In the genomic region with DNA sequence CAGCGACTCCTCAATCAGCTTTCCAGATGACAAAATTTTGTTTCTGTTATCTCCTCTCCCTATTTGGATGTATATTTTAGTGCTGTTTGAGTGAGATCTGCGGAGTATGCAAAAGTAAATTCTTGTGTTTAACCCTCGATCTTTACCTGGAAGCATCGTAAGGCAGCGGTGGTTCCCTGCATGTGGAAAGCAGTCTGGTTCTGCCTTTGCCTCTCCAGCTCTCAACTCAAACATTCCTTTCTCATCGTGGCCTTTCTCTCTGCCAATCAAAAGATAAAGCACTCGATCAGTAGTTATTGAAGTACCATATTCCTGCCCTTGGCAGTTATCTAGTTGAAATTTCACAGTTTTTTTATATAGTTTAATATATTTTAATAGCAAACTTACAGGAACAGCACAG, we compare ENCODE assay signal across 2 cellular contexts.
TF ChIP-seq lines count a peak whose summit lies in the region.

No MANE protein-coding gene starts in this region.

TF ChIP-seq in HepG2, 621 proteins besides CTCF, POLR2A, EP300 and RAD21:
- TF ChIP-seq MAX (IDR thresholded peaks at IDR 0.05) (peak; percentile 44; the same call in 1 of the 2 replicates), GFI1 (CRISPR knock-in tag; IDR thresholded peaks at IDR 0.05; ENCODE audit: borderline replicate concordance) (no peak), ZNF652 (CRISPR knock-in tag; IDR thresholded peaks at IDR 0.05; ENCODE audit: borderline replicate concordance, low read depth) (0 out of 2 replicates have a peak, but pooled peaks have one; percentile 12), RXRB (CRISPR knock-in tag; IDR thresholded peaks at IDR 0.05; ENCODE audit: borderline replicate concordance) (0 out of 2 replicates have a peak, but pooled peaks have one; percentile 12), SYNCRIP (IDR thresholded peaks at IDR 0.05; ENCODE audit: insufficient read depth, low read depth, low read length) (no peak), ZNF512B (CRISPR knock-in tag; IDR thresholded peaks at IDR 0.05; ENCODE audit: borderline replicate concordance) (no peak), ZFP82 (CRISPR knock-in tag; IDR thresholded peaks at IDR 0.05; ENCODE audit: borderline replicate concordance) (no peak), ZNF746 (CRISPR knock-in tag; IDR thresholded peaks at IDR 0.05) (no peak)
TF ChIP-seq in HepG2: peak in this region for 3.

TF ChIP-seq in IMR-90, 13 proteins besides CTCF, POLR2A, EP300 and RAD21:
- TF ChIP-seq, protein P1, sequence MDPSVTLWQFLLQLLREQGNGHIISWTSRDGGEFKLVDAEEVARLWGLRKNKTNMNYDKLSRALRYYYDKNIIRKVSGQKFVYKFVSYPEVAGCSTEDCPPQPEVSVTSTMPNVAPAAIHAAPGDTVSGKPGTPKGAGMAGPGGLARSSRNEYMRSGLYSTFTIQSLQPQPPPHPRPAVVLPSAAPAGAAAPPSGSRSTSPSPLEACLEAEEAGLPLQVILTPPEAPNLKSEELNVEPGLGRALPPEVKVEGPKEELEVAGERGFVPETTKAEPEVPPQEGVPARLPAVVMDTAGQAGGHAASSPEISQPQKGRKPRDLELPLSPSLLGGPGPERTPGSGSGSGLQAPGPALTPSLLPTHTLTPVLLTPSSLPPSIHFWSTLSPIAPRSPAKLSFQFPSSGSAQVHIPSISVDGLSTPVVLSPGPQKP (IDR thresholded peaks at IDR 0.05; ENCODE audit: borderline replicate concordance, low read depth, low read length): no peak
- TF ChIP-seq MAFK (IDR thresholded peaks at IDR 0.05; ENCODE audit: low read depth, low read length) (no peak), MAZ (IDR thresholded peaks at IDR 0.05; ENCODE audit: borderline replicate concordance, low read depth, low read length) (no peak), CEBPB (IDR thresholded peaks at IDR 0.05; ENCODE audit: low read depth, low read length) (no peak), MXI1 (IDR thresholded peaks at IDR 0.05; ENCODE audit: borderline replicate concordance, low read depth, low read length) (no peak), RFX5 (IDR thresholded peaks at IDR 0.05; ENCODE audit: low read depth, low read length) (no peak), CHD1 (IDR thresholded peaks at IDR 0.05; ENCODE audit: low read depth, low read length) (no peak), RCOR1 (IDR thresholded peaks at IDR 0.05; ENCODE audit: insufficient replicate concordance, low read length) (no peak), BHLHE40 (IDR thresholded peaks at IDR 0.05; ENCODE audit: low read depth, low read length) (no peak), SMC3 (IDR thresholded peaks at IDR 0.05; ENCODE audit: low read depth, low read length) (no peak), FOS (IDR thresholded peaks at IDR 0.05; ENCODE audit: low read depth, low read length) (no peak), NFE2L2 (IDR thresholded peaks at IDR 0.05; ENCODE audit: low read depth, low read length) (no peak)
- TF ChIP-seq, protein P2, sequence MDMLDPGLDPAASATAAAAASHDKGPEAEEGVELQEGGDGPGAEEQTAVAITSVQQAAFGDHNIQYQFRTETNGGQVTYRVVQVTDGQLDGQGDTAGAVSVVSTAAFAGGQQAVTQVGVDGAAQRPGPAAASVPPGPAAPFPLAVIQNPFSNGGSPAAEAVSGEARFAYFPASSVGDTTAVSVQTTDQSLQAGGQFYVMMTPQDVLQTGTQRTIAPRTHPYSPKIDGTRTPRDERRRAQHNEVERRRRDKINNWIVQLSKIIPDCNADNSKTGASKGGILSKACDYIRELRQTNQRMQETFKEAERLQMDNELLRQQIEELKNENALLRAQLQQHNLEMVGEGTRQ (IDR thresholded peaks at IDR 0.05; ENCODE audit: low read depth, low read length): no peak
